ENCODE assay signal across 15 cellular contexts in genomic region chr1:161073474-161074121, GRCh38. TPM values are rescaled to one million over a fixed set of nuclear protein-coding genes. Genes with fewer than 3 reads are reported as not detected.
DNase-seq lines count a peak whose midpoint lies in the region; ATAC-seq and TF ChIP-seq lines count a peak whose summit lies in the region.
"Had no signal": no experiment of that assay in that cellular context is flagged by ENCODE, and none has a peak within 500 bp of the region (broad histone marks: within the 10 kb centered on the region; RNA-seq: fewer than 3 reads in every experiment).

No MANE protein-coding gene starts in this region.

- TF ChIP-seq CTCF in OCI-LY1 (IDR thresholded peaks at IDR 0.05; ENCODE audit: low read length) (peak; percentile 30; the same call in 1 of the 2 replicates), foreskin keratinocyte (conservative IDR thresholded peaks at IDR 0.05) (peak; percentile 69)

- H3K4me1 Mint-ChIP-seq in CD4-positive, CD25-positive, alpha-beta regulatory T cell: peaks cover 0 to 28% (median 13%) of the 10 kb centered on the region in 4 donors

- no peaks in the 10 kb centered on the region for H3F3A ChIP-seq in OCI-LY1 (ENCODE audit: insufficient read depth, low read length)

- H3K9me3 Mint-ChIP-seq in CD4-positive, CD25-positive, alpha-beta regulatory T cell: no peaks in the 10 kb centered on the region
- H3K9me3 Mint-ChIP-seq: HFFc6; stimulated activated memory B cell treated with anti-CD40 and anti-IgM and Interleukin-4, amounts not matched to agents 10 μg/mL and 1 μg/mL and 100 μg/mL, for 72 hours had no signal

- H3K27me3 Mint-ChIP-seq in CD4-positive, CD25-positive, alpha-beta regulatory T cell: peaks cover 5% of the 10 kb centered on the region
- H3K27me3 Mint-ChIP-seq: stimulated activated memory B cell treated with anti-CD40 and anti-IgM and Interleukin-4, amounts not matched to agents 10 μg/mL and 1 μg/mL and 100 μg/mL, for 72 hours had no signal

- no peaks in the 10 kb centered on the region for H3K9me2 ChIP-seq in OCI-LY1 (ENCODE audit: low read depth, low read length)

- H3K4me2 ChIP-seq in OCI-LY1 (ENCODE audit: low read length): no peak overlapping the region

- H3K4me3 Mint-ChIP-seq in CD4-positive, CD25-positive, alpha-beta regulatory T cell: no peak overlapping the region
- H3K4me3 Mint-ChIP-seq: HFFc6; stimulated activated memory B cell treated with anti-CD40 and anti-IgM and Interleukin-4, amounts not matched to agents 10 μg/mL and 1 μg/mL and 100 μg/mL, for 72 hours had no signal

- H4K20me1 ChIP-seq in OCI-LY1 (ENCODE audit: insufficient read depth, low read length): no peaks in the 10 kb centered on the region

- H3K36me3 ChIP-seq in CD4-positive, CD25-positive, alpha-beta regulatory T cell (ENCODE audit: control insufficient read depth, insufficient read depth, low read length): no peaks in the 10 kb centered on the region
- no peaks in the 10 kb centered on the region for H3K36me3 ChIP-seq in OCI-LY1 (ENCODE audit: insufficient read depth, low read length)
- H3K36me3 ChIP-seq: ovary, SJCRH30 had no signal

- 0 out of 2 replicates have a peak, but pooled peaks cover 7% of the 10 kb centered on the region for H3K79me2 ChIP-seq in OCI-LY1 (ENCODE audit: insufficient read depth, low read length)

- no peak for DNase-seq in CD4-positive, CD25-positive, alpha-beta regulatory T cell
- peak; percentile 56 to 80 for DNase-seq in foreskin keratinocyte
- DNase-seq in NCI-H526 treated with DMSO at 0.1 percent for 48 hours (lab: John Stamatoyannopoulos, UW): no peak
- DNase-seq: HFFc6, hippocampal formation, lower lobe of right lung, NCI-H187, NCI-H774, ovary, SJCRH30 had no signal

- H3K4me3 ChIP-seq in CD4-positive, CD25-positive, alpha-beta regulatory T cell (ENCODE audit: low read depth, low read length): no peak overlapping the region
- H3K4me3 ChIP-seq in OCI-LY1 (ENCODE audit: low read depth, low read length, poor library complexity, severe bottlenecking): no peak overlapping the region
- H3K4me3 ChIP-seq: lower lobe of right lung, ovary, SJCRH30 had no signal

- peaks cover 32% of the 10 kb centered on the region for H3K4me1 ChIP-seq in CD4-positive, CD25-positive, alpha-beta regulatory T cell (ENCODE audit: control insufficient read depth, insufficient read depth, low read length, poor library complexity, severe bottlenecking)
- H3K4me1 ChIP-seq in OCI-LY1 (ENCODE audit: insufficient read depth, low read length, severe bottlenecking): peaks cover 8% of the 10 kb centered on the region
- peaks cover 17% of the 10 kb centered on the region for H3K4me1 ChIP-seq in foreskin keratinocyte
- H3K4me1 ChIP-seq: lower lobe of right lung had no signal

- no peak overlapping the region for H3K9ac ChIP-seq in OCI-LY1 (ENCODE audit: low read length)

- H3K27me3 ChIP-seq in CD4-positive, CD25-positive, alpha-beta regulatory T cell (ENCODE audit: control insufficient read depth, insufficient read depth, low read length): no peaks in the 10 kb centered on the region
- no peaks in the 10 kb centered on the region; the same call in 1 of the 2 replicates for H3K27me3 ChIP-seq in OCI-LY1 (ENCODE audit: insufficient read depth, low read length)
- H3K27me3 ChIP-seq in foreskin keratinocyte: no peaks in the 10 kb centered on the region
- H3K27me3 ChIP-seq: ovary, SJCRH30 had no signal

- H3K27ac Mint-ChIP-seq in CD4-positive, CD25-positive, alpha-beta regulatory T cell: peak overlapping the region in 2 of 3 donors; percentile 31 to 66
- H3K27ac Mint-ChIP-seq: HFFc6; stimulated activated memory B cell treated with anti-CD40 and anti-IgM and Interleukin-4, amounts not matched to agents 10 μg/mL and 1 μg/mL and 100 μg/mL, for 72 hours had no signal

- H3K27ac ChIP-seq in CD4-positive, CD25-positive, alpha-beta regulatory T cell (ENCODE audit: insufficient read depth, low read length, poor library complexity, severe bottlenecking): no peak overlapping the region
- H3K27ac ChIP-seq in OCI-LY1 (ENCODE audit: low read depth, low read length, poor library complexity, severe bottlenecking) (no peak overlapping the region), foreskin keratinocyte (peak overlapping the region; percentile 94)
- H3K27ac ChIP-seq: lower lobe of right lung, ovary, SJCRH30, VCaP had no signal

- H3K9me3 ChIP-seq in CD4-positive, CD25-positive, alpha-beta regulatory T cell (ENCODE audit: control insufficient read depth in 2 of 2, low read length in 2 of 2): no peaks in the 10 kb centered on the region
- H3K9me3 ChIP-seq in OCI-LY1 (ENCODE audit: low read length): peaks cover 3% of the 10 kb centered on the region; the same call in 1 of the 2 replicates
- H3K9me3 ChIP-seq: lower lobe of right lung, ovary, SJCRH30 had no signal

- H3K36me3 Mint-ChIP-seq in CD4-positive, CD25-positive, alpha-beta regulatory T cell: no peaks in the 10 kb centered on the region

- H2AFZ ChIP-seq in OCI-LY1 (ENCODE audit: low read length): no peak overlapping the region

- no peak for ATAC-seq in CD4-positive, CD25-positive, alpha-beta regulatory T cell (ENCODE audit: low read depth in 2 of 2)
- ATAC-seq in foreskin keratinocyte (peak; percentile 73), HG03135 (IDR thresholded peaks at IDR 0.05; ENCODE audit: unreplicated experiment) (no peak), GM21786 (IDR thresholded peaks at IDR 0.05; ENCODE audit: unreplicated experiment) (no peak)
- ATAC-seq: lower lobe of right lung; stimulated activated memory B cell treated with anti-CD40 and anti-IgM and Interleukin-4, amounts not matched to agents 10 μg/mL and 1 μg/mL and 100 μg/mL, for 72 hours had no signal

RNA-seq across cellular contexts. Expression of gene ARHGAP30, which starts 3.9 kb away (rescaled TPM):
- total RNA-seq in CD4-positive, CD25-positive, alpha-beta regulatory T cell: 204 TPM
- polyA plus RNA-seq in CD4-positive, CD25-positive, alpha-beta regulatory T cell: 100 to 1,000 TPM; 144 to 159 (median 151) TPM
- not detected in 2 replicates for total RNA-seq in foreskin keratinocyte
- polyA plus RNA-seq in foreskin keratinocyte: not detected in 2 replicates
- total RNA-seq: HFFc6 had no signal

RNA-seq across cellular contexts. Expression of gene NECTIN4, which starts 15.8 kb away (rescaled TPM):
- total RNA-seq in CD4-positive, CD25-positive, alpha-beta regulatory T cell: not detected
- under 1 TPM in 1 of 4 donors, not detected in 3; 0.05 TPM for polyA plus RNA-seq in CD4-positive, CD25-positive, alpha-beta regulatory T cell
- 0.67 and 1.2 TPM in 2 replicates for total RNA-seq in foreskin keratinocyte
- polyA plus RNA-seq in foreskin keratinocyte: 0.19 and 0.39 TPM in 2 replicates

RNA-seq across cellular contexts. Expression of gene KLHDC9, which starts 24.6 kb away (rescaled TPM):
- not detected for total RNA-seq in CD4-positive, CD25-positive, alpha-beta regulatory T cell
- polyA plus RNA-seq in CD4-positive, CD25-positive, alpha-beta regulatory T cell: under 1 TPM in 2 of 4 donors, not detected in 2; 0.28 to 0.46 TPM
- total RNA-seq in foreskin keratinocyte: 1.3 and 2.0 TPM in 2 replicates
- 1.7 and 1.8 TPM in 2 replicates for polyA plus RNA-seq in foreskin keratinocyte
- total RNA-seq: SJCRH30 had no signal

RNA-seq across cellular contexts. Expression of gene USF1, which starts 27.8 kb away (rescaled TPM):
- total RNA-seq in CD4-positive, CD25-positive, alpha-beta regulatory T cell: 102 TPM
- 1 to 10 TPM; 4.2 to 8.1 (median 6.1) TPM for polyA plus RNA-seq in CD4-positive, CD25-positive, alpha-beta regulatory T cell
- 38.5 and 39.0 TPM in 2 replicates for total RNA-seq in foreskin keratinocyte
- polyA plus RNA-seq in foreskin keratinocyte: 30.9 and 31.0 TPM in 2 replicates

RNA-seq across cellular contexts. Expression of gene TSTD1, which starts 34.8 kb away (rescaled TPM):
- 61.3 TPM for total RNA-seq in CD4-positive, CD25-positive, alpha-beta regulatory T cell
- 100 to 1,000 TPM; 340 to 451 (median 422) TPM for polyA plus RNA-seq in CD4-positive, CD25-positive, alpha-beta regulatory T cell
- 96.4 and 98.1 TPM in 2 replicates for total RNA-seq in foreskin keratinocyte
- 140 and 153 TPM in 2 replicates for polyA plus RNA-seq in foreskin keratinocyte
- total RNA-seq: HFFc6, SJCRH30 had no signal

Comparison
In these comparisons a context has a peak if more than half of its experiments do, and no peak if none do; other contexts are left out.
1. DNase-seq: peak in foreskin keratinocyte (2 of 2); none in CD4-positive, CD25-positive, alpha-beta regulatory T cell (0 of 3) and NCI-H526 treated with DMSO at 0.1 percent for 48 hours (single experiment).
2. RNA of gene ARHGAP30, which starts 3.9 kb away (total RNA-seq): 204 TPM in CD4-positive, CD25-positive, alpha-beta regulatory T cell (single experiment); not detected in foreskin keratinocyte; every median in the first group is over 100 times any median in the second.